ENCODE assay signal across 37 cellular contexts in genomic region chr2:122209377-122209776, GRCh38.
DNase-seq lines count a peak whose midpoint lies in the region; ATAC-seq, FAIRE-seq and TF ChIP-seq lines count a peak whose summit lies in the region.
"Had no signal": no experiment of that assay in that cellular context is flagged by ENCODE, and none has a peak within 500 bp of the region (broad histone marks: within the 10 kb centered on the region; RNA-seq: fewer than 3 reads in every experiment).

No MANE protein-coding gene starts in this region.

- H3K36me3 Mint-ChIP-seq in neural progenitor cell: no peaks in the 10 kb centered on the region
- H3K36me3 Mint-ChIP-seq in T-helper 17 cell (ENCODE audit: low read depth): no peaks in the 10 kb centered on the region
- H3K36me3 Mint-ChIP-seq: CD14-positive monocyte; CD4-positive, alpha-beta memory T cell; CD4-positive, CD25-positive, alpha-beta regulatory T cell; CD8-positive, alpha-beta memory T cell; CD8-positive, alpha-beta T cell had no signal

- FAIRE-seq in HepG2 (lab: Jason Lieb, UNC): no peak
- FAIRE-seq: A204.1, A549, D721Med had no signal

- TF ChIP-seq RAD21 in liver (IDR thresholded peaks at IDR 0.05): no peak
- no peak for TF ChIP-seq RAD21 in HepG2 (CRISPR knock-in tag; IDR thresholded peaks at IDR 0.05)

- H3K27me3 Mint-ChIP-seq in neural progenitor cell (ENCODE audit: insufficient read depth, low read depth) (peaks cover 6% of the 10 kb centered on the region), T-helper 17 cell (no peaks in the 10 kb centered on the region)
- H3K27me3 Mint-ChIP-seq: B cell; CD4-positive, alpha-beta T cell; CD4-positive, CD25-positive, alpha-beta regulatory T cell had no signal

- no peak overlapping the region for H3K4me3 ChIP-seq in liver (ENCODE audit: low read depth in 1 of 3, low read length in 3 of 3)
- no peak overlapping the region for H3K4me3 ChIP-seq in HepG2 (replicated peaks in 1 of 3; ENCODE audit: insufficient read depth in 1 of 3, low read depth in 2 of 3, low read length in 3 of 3)
- no peak overlapping the region for H3K4me3 ChIP-seq in right lobe of liver
- H3K4me3 ChIP-seq in neural progenitor cell: no peak overlapping the region
- no peak overlapping the region for H3K4me3 ChIP-seq in heart left ventricle
- H3K4me3 ChIP-seq: A549; BLaER1; BLaER1 treated with 17β-estradiol and CSF1 and Interleukin-3, amounts not matched to agents 10 nM and 100 nM had no signal

- H3K36me3 ChIP-seq in liver (ENCODE audit: control insufficient read depth in 4 of 4, insufficient read depth in 3 of 4, low read depth in 1 of 4, low read length in 3 of 4) (no peaks in the 10 kb centered on the region), HepG2 (replicated peaks in 1 of 2; ENCODE audit: control insufficient read depth in 1 of 2, insufficient read depth in 2 of 2, low read length in 2 of 2) (no peaks in the 10 kb centered on the region), right lobe of liver (no peaks in the 10 kb centered on the region), neural progenitor cell (no peaks in the 10 kb centered on the region), heart left ventricle (no peaks in the 10 kb centered on the region)
- H3K36me3 ChIP-seq: BE2C; BLaER1; BLaER1 treated with 17β-estradiol and CSF1 and Interleukin-3, amounts not matched to agents 10 nM and 100 nM had no signal

- intact Hi-C loops in HepG2 (cut with micrococcal nuclease; ENCODE audit: unreplicated experiment): no loop called here
- intact Hi-C loops in right lobe of liver (cut with DNase I): no loop called here
- intact Hi-C loops in heart left ventricle (cut with DNase I): no loop called here

- no peaks in the 10 kb centered on the region for H3F3A ChIP-seq in neural progenitor cell (ENCODE audit: low read depth)

- H3K9me3 Mint-ChIP-seq in neural progenitor cell: peaks cover 6% of the 10 kb centered on the region
- H3K9me3 Mint-ChIP-seq: CD4-positive, alpha-beta T cell had no signal

- no peaks in the 10 kb centered on the region for H3K79me2 ChIP-seq in HepG2 (ENCODE audit: insufficient read depth, low read length)
- no peaks in the 10 kb centered on the region for H3K79me2 ChIP-seq in neural progenitor cell (ENCODE audit: low read depth)

- H3K4me3 Mint-ChIP-seq in neural progenitor cell: no peak overlapping the region
- no peak overlapping the region for H3K4me3 Mint-ChIP-seq in T-helper 17 cell
- H3K4me3 Mint-ChIP-seq: B cell; CD14-positive monocyte; CD4-positive, alpha-beta memory T cell; CD4-positive, alpha-beta T cell; CD4-positive, CD25-positive, alpha-beta regulatory T cell; CD8-positive, alpha-beta memory T cell; CD8-positive, alpha-beta T cell had no signal

- H3K4me1 Mint-ChIP-seq in neural progenitor cell (peaks cover 41% of the 10 kb centered on the region), T-helper 17 cell (no peaks in the 10 kb centered on the region)
- H3K4me1 Mint-ChIP-seq: B cell; CD14-positive monocyte; CD4-positive, alpha-beta memory T cell; CD4-positive, CD25-positive, alpha-beta regulatory T cell; CD8-positive, alpha-beta memory T cell had no signal

- CTCF ChIA-PET in HepG2 (lab: Yijun Ruan, JAX; ENCODE audit: low intra/inter-chr PET ratio, low total read pairs): no interaction called here

- H4K20me1 ChIP-seq in HepG2 (ENCODE audit: insufficient read depth, low read length) (no peaks in the 10 kb centered on the region), neural progenitor cell (ENCODE audit: low read depth) (no peaks in the 10 kb centered on the region)
- H4K20me1 ChIP-seq: BLaER1; BLaER1 treated with 17β-estradiol and CSF1 and Interleukin-3, amounts not matched to agents 10 nM and 100 nM had no signal

- H3K27ac ChIP-seq in liver (ENCODE audit: low read depth in 1 of 2, low read length in 2 of 2) (no peak overlapping the region), HepG2 (ENCODE audit: extremely low read length, insufficient read depth, low read length) (no peak overlapping the region), right lobe of liver (no peak overlapping the region), neural progenitor cell (no peak overlapping the region), heart left ventricle (no peak overlapping the region)
- H3K27ac ChIP-seq: 22Rv1; A549; BLaER1; BLaER1 treated with 17β-estradiol and CSF1 and Interleukin-3, amounts not matched to agents 10 nM and 100 nM; C4-2B had no signal

- no peak for TF ChIP-seq CTCF in liver (IDR thresholded peaks at IDR 0.05; ENCODE audit: low read depth, low read length, missing input control)
- TF ChIP-seq CTCF in HepG2 (CRISPR knock-in tag; IDR thresholded peaks at IDR 0.05): no peak
- TF ChIP-seq CTCF in right lobe of liver (IDR thresholded peaks at IDR 0.05): no peak
- no peak for TF ChIP-seq CTCF in neural progenitor cell (IDR thresholded peaks at IDR 0.05)
- no peak for TF ChIP-seq CTCF in heart left ventricle (IDR thresholded peaks at IDR 0.05)

- BruUV-seq in HepG2 (replicated peaks; lab: Mats Ljungman, UMichigan): no TSS peak

- H3K27me3 ChIP-seq in liver (ENCODE audit: control insufficient read depth in 4 of 4, insufficient read depth in 4 of 4, low read length in 3 of 4) (no peaks in the 10 kb centered on the region), HepG2 (ENCODE audit: control insufficient read depth in 1 of 2, insufficient read depth in 2 of 2, low read length in 2 of 2) (0 out of 5 replicates have a peak, but pooled peaks cover 0 to 8% of the 10 kb centered on the region in 2 experiments), right lobe of liver (no peaks in the 10 kb centered on the region), neural progenitor cell (no peaks in the 10 kb centered on the region), heart left ventricle (peaks cover 0 to 4% (median 0%) of the 10 kb centered on the region in 9 donors)
- H3K27me3 ChIP-seq: BE2C; BLaER1; BLaER1 treated with 17β-estradiol and CSF1 and Interleukin-3, amounts not matched to agents 10 nM and 100 nM had no signal

- H2AFZ ChIP-seq in HepG2 (ENCODE audit: low read length) (no peak overlapping the region), neural progenitor cell (replicated peaks) (no peak overlapping the region)

- H3K9me3 ChIP-seq in liver (ENCODE audit: control insufficient read depth in 4 of 4, low read length in 3 of 4) (no peaks in the 10 kb centered on the region), HepG2 (ENCODE audit: low read length) (no peaks in the 10 kb centered on the region), right lobe of liver (no peaks in the 10 kb centered on the region), neural progenitor cell (ENCODE audit: low read depth) (no peaks in the 10 kb centered on the region), heart left ventricle (no peaks in the 10 kb centered on the region), T-helper 17 cell (ENCODE audit: control insufficient read depth, low read length, poor library complexity, severe bottlenecking) (no peaks in the 10 kb centered on the region)
- H3K9me3 ChIP-seq: A549; BE2C; BLaER1; BLaER1 treated with 17β-estradiol and CSF1 and Interleukin-3, amounts not matched to agents 10 nM and 100 nM; Caco-2 had no signal

- DNase-seq in HepG2 (ENCODE audit: low spot score) (no peak), left lobe of liver (ENCODE audit: low spot score) (peak; percentile 55), right lobe of liver (peak in 1 of 3 donors; percentile 67), neural progenitor cell (ENCODE audit: low spot score) (no peak), heart left ventricle (no peak), AG08396 (ENCODE audit: low spot score) (no peak), T-helper 17 cell (no peak)
- DNase-seq: 8988T; ACHN; AML-193; BE2C; C1 segment of cervical spinal cord; Caco-2; Calu3; CD4-positive, alpha-beta memory T cell; CD4-positive, alpha-beta T cell; CD4-positive, CD25-positive, alpha-beta regulatory T cell; CD8-positive, alpha-beta memory T cell; CD8-positive, alpha-beta T cell; COR-L47; DMS 273 treated with DMSO at 0.1 percent for 48 hours; DMS153; DMS53; DMS79; DMS79 treated with DMSO at 0.1 percent for 48 hours; DND-41; EL had no signal

- no peak for TF ChIP-seq EP300 in HepG2 (IDR thresholded peaks at IDR 0.05; ENCODE audit: low read depth in 2 of 2, low read length in 2 of 2)
- no peak for TF ChIP-seq EP300 in HepG2 (CRISPR knock-in tag; IDR thresholded peaks at IDR 0.05; ENCODE audit: borderline replicate concordance)

- POLR2A ChIA-PET in HepG2 (lab: Yijun Ruan, JAX): no interaction called here

- H3K4me2 ChIP-seq in HepG2 (ENCODE audit: low read depth, low read length) (no peak overlapping the region), neural progenitor cell (no peak overlapping the region)
- H3K4me2 ChIP-seq: A549; BLaER1; BLaER1 treated with 17β-estradiol and CSF1 and Interleukin-3, amounts not matched to agents 10 nM and 100 nM had no signal

- no peak for ATAC-seq in HepG2
- ATAC-seq in left lobe of liver: peak; percentile 93
- peak; percentile 78 to 96 (median 82) for ATAC-seq in right lobe of liver
- ATAC-seq in heart left ventricle: no peak
- no peak for ATAC-seq in T-helper 17 cell
- ATAC-seq: A549; CD8-positive, alpha-beta T cell had no signal

- H3K4me1 ChIP-seq in liver (ENCODE audit: control insufficient read depth in 4 of 4, insufficient read depth in 4 of 4, low read length in 3 of 4): no peaks in the 10 kb centered on the region
- no peaks in the 10 kb centered on the region for H3K4me1 ChIP-seq in HepG2 (ENCODE audit: insufficient read depth, low read length)
- H3K4me1 ChIP-seq in right lobe of liver: no peaks in the 10 kb centered on the region
- H3K4me1 ChIP-seq in neural progenitor cell: no peaks in the 10 kb centered on the region
- H3K4me1 ChIP-seq in heart left ventricle: no peaks in the 10 kb centered on the region
- H3K4me1 ChIP-seq: A549, BE2C, BLaER1, Caco-2 had no signal

- H3K9ac ChIP-seq in liver (ENCODE audit: low read depth in 1 of 2, low read length in 2 of 2) (no peak overlapping the region), HepG2 (ENCODE audit: insufficient read depth, low read depth, low read length) (no peak overlapping the region), neural progenitor cell (no peak overlapping the region)
- H3K9ac ChIP-seq: BLaER1; BLaER1 treated with 17β-estradiol and CSF1 and Interleukin-3, amounts not matched to agents 10 nM and 100 nM had no signal

- TF ChIP-seq POLR2A in HepG2 (IDR thresholded peaks at IDR 0.05; ENCODE audit: insufficient read depth in 1 of 2, low read depth in 2 of 2, low read length in 2 of 2): no peak
- no peak for TF ChIP-seq POLR2A in right lobe of liver (IDR thresholded peaks at IDR 0.05)
- no peak for TF ChIP-seq POLR2A in heart left ventricle (IDR thresholded peaks at IDR 0.05)

- WGBS in liver: 60% methylated on average over 2 of the region's 2 CpGs
- 30% methylated on average over 2 of the region's 2 CpGs for WGBS in HepG2 (ENCODE audit: low lambda C conversion rate)
- 22% methylated on average over 1 of the region's 2 CpGs for WGBS in right lobe of liver (ENCODE audit: insufficient coverage, low coverage, low lambda C conversion rate, missing lambda C conversion rate)
- 91 to 98% (median 96%) methylated on average over 2 of the region's 2 CpGs for WGBS in heart left ventricle, 4 donors

- peak overlapping the region; percentile 79 for H3K27ac Mint-ChIP-seq in neural progenitor cell
- H3K27ac Mint-ChIP-seq in T-helper 17 cell: no peak overlapping the region
- H3K27ac Mint-ChIP-seq: B cell; CD14-positive monocyte; CD4-positive, alpha-beta T cell; CD4-positive, CD25-positive, alpha-beta regulatory T cell; CD8-positive, alpha-beta memory T cell; CD8-positive, alpha-beta T cell had no signal

- in situ Hi-C loops in HepG2 (cut with HindIII; ENCODE audit: extremely low pct_ligation_motif_present, low pct_unique_long_range_greater_than_20kb): no loop called here

Comparison
In these comparisons a context has a peak if more than half of its experiments do, and no peak if none do; other contexts are left out.
1. ATAC-seq: peak in left lobe of liver (single experiment) and right lobe of liver (4 of 4); none in HepG2 (single experiment), heart left ventricle (0 of 4) and T-helper 17 cell (single experiment).